Comparison of ENCODE assay signal across 8 cellular contexts in the genomic region with DNA sequence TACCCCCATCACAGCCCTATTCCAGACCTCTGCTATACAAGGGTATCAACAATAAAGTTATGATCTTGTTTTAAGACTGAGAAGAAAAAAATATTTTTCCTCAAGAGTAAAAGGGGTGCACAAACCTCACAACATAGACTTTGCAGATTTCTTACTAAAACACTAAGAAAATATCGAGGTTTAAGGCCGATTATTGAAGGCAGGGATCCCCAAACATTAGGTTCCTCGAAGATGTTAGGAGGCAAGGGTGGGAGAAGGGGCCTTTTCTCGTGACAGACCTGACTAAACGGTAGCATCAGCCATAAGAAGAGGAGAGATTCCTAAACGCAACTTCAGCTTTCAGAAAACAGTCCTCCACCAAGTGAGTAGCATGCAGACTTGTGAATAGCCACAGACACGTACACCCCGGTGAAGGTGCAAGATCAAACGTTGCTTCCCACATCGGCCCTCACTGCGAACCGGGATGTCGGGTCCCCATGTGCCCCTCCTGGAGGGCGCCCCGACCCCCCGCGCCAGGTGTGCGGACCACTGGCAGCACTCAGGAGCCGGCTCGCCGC. TPM values are rescaled to one million over a fixed set of nuclear protein-coding genes. Genes with fewer than 3 reads are reported as not detected.
DNase-seq lines count a peak whose midpoint lies in the region; ATAC-seq, FAIRE-seq and TF ChIP-seq lines count a peak whose summit lies in the region.

No MANE protein-coding gene starts in this region.

- intact Hi-C loops in breast epithelium (cut with DNase I; ENCODE audit: low total_unique reads): no loop called here

- POLR2A ChIA-PET in A549 (lab: Yijun Ruan, JAX) (interaction anchor here (1.0 to 1.2 kb wide), 2 partner anchors 39 to 233 kb away, joined by 3 read pairs; no protein-coding TSS in a partner anchor), RWPE1 (lab: Yijun Ruan, JAX; ENCODE audit: low non-redundant PET) (no interaction called here)

- H3K27ac ChIP-seq in A549 (peak overlapping the region; percentile 92 to 95), RWPE1 (peak overlapping the region; percentile 86), breast epithelium (peak overlapping the region; percentile 87 to 92)

- no peak for FAIRE-seq in A549 (lab: Jason Lieb, UNC)

- peak overlapping the region; percentile 72 for H3K4me3 Mint-ChIP-seq in stimulated activated effector memory CD8-positive, alpha-beta T cell treated with anti-CD3 and anti-CD28 coated beads, Interleukin-12 subunit alpha, Interleukin-12 subunit beta, amount 100 ng/mL, for 72 hours

- no peaks in the 10 kb centered on the region for H3K36me3 Mint-ChIP-seq in stimulated activated effector memory CD8-positive, alpha-beta T cell treated with anti-CD3 and anti-CD28 coated beads, Interleukin-12 subunit alpha, Interleukin-12 subunit beta, amount 100 ng/mL, for 72 hours

- no peak for TF ChIP-seq RAD21 in A549 (conservative IDR thresholded peaks at IDR 0.05 in 1 of 2, IDR thresholded peaks at IDR 0.05 in 1 of 2)

- TF ChIP-seq POLR2A in A549 (IDR thresholded peaks at IDR 0.05; ENCODE audit: low read length) (no peak), breast epithelium (IDR thresholded peaks at IDR 0.05) (no peak)

- DNase-seq in A549 (ENCODE audit: low read depth in 1 of 2, low spot score in 1 of 2) (peak in 1 of 2 experiments; percentile 14), GF-D8 (lab: John Stamatoyannopoulos, UW) (peak; percentile 33), RWPE1 (ENCODE audit: low spot score) (peak; percentile 20), breast epithelium (ENCODE audit: low spot score in 2 of 2) (no peak), kidney glomerular epithelial cell (lab: John Stamatoyannopoulos, UW) (peak; percentile 30), NCI-H1048 (lab: John Stamatoyannopoulos, UW) (no peak)
- peak in 1 of 2 donors; percentile 71 for DNase-seq in stimulated activated effector memory CD8-positive, alpha-beta T cell treated with anti-CD3 and anti-CD28 coated beads, Interleukin-12 subunit alpha, Interleukin-12 subunit beta, amount 100 ng/mL, for 72 hours (ENCODE audit: low spot score in 2 of 2)

- H3K4me2 ChIP-seq in A549: peak overlapping the region; percentile 77

- TF ChIP-seq CTCF in A549 (IDR thresholded peaks at IDR 0.05): no peak
- no peak for TF ChIP-seq CTCF in RWPE1 (conservative IDR thresholded peaks at IDR 0.05; ENCODE audit: low read depth)
- TF ChIP-seq CTCF in breast epithelium (IDR thresholded peaks at IDR 0.05): no peak

- H3K4me3 ChIP-seq in A549: peak overlapping the region; percentile 96
- H3K4me3 ChIP-seq in breast epithelium: peak overlapping the region; percentile 71 to 80 (median 80)

- H3K27ac Mint-ChIP-seq in stimulated activated effector memory CD8-positive, alpha-beta T cell treated with anti-CD3 and anti-CD28 coated beads, Interleukin-12 subunit alpha, Interleukin-12 subunit beta, amount 100 ng/mL, for 72 hours: peak overlapping the region; percentile 82

- CTCF ChIA-PET in A549 (lab: Yijun Ruan, JAX): no interaction called here
- CTCF ChIA-PET in RWPE1 (lab: Yijun Ruan, JAX): no interaction called here

- peaks cover 32% of the 10 kb centered on the region for H3K4me1 Mint-ChIP-seq in stimulated activated effector memory CD8-positive, alpha-beta T cell treated with anti-CD3 and anti-CD28 coated beads, Interleukin-12 subunit alpha, Interleukin-12 subunit beta, amount 100 ng/mL, for 72 hours

- ATAC-seq in A549 (peak in 1 of 2 experiments; percentile 11; a peak in 2 of 6 replicates), HG03103 (IDR thresholded peaks at IDR 0.05; ENCODE audit: low read depth, unreplicated experiment) (peak; percentile 19)
- peak; percentile 63 for ATAC-seq in stimulated activated effector memory CD8-positive, alpha-beta T cell treated with anti-CD3 and anti-CD28 coated beads, Interleukin-12 subunit alpha, Interleukin-12 subunit beta, amount 100 ng/mL, for 72 hours

- no peaks in the 10 kb centered on the region for H3K36me3 ChIP-seq in breast epithelium

- no peaks in the 10 kb centered on the region for H3K9me3 Mint-ChIP-seq in stimulated activated effector memory CD8-positive, alpha-beta T cell treated with anti-CD3 and anti-CD28 coated beads, Interleukin-12 subunit alpha, Interleukin-12 subunit beta, amount 100 ng/mL, for 72 hours

- WGBS in A549 (ENCODE audit: missing lambda C conversion rate): 2% methylated on average over 11 of the region's 21 CpGs

- H3K4me1 ChIP-seq in A549: peaks cover 12% of the 10 kb centered on the region; the same call in 1 of the 3 replicates
- H3K4me1 ChIP-seq in breast epithelium: no peaks in the 10 kb centered on the region

- no peak for TF ChIP-seq EP300 in A549 (IDR thresholded peaks at IDR 0.05)

- no peaks in the 10 kb centered on the region for H3K9me3 ChIP-seq in A549
- H3K9me3 ChIP-seq in breast epithelium: no peaks in the 10 kb centered on the region

- H3K27me3 ChIP-seq in breast epithelium: no peaks in the 10 kb centered on the region

TF ChIP-seq in A549, 52 proteins besides CTCF, POLR2A, EP300 and RAD21:
- TF ChIP-seq BCL3 (IDR thresholded peaks at IDR 0.05) (no peak), HES2 (IDR thresholded peaks at IDR 0.05) (no peak), ZSCAN20 (CRISPR knock-in tag; IDR thresholded peaks at IDR 0.05) (no peak), RCOR1 (IDR thresholded peaks at IDR 0.05; ENCODE audit: low read depth, low read length) (no peak), EHMT2 (IDR thresholded peaks at IDR 0.05; ENCODE audit: low read depth) (no peak), RNF2 (IDR thresholded peaks at IDR 0.05; ENCODE audit: borderline replicate concordance, low read depth) (no peak), TFCP2L1 (CRISPR knock-in tag; IDR thresholded peaks at IDR 0.05) (no peak), JUNB (IDR thresholded peaks at IDR 0.05) (no peak), PBX3 (IDR thresholded peaks at IDR 0.05) (no peak), BHLHE40 (IDR thresholded peaks at IDR 0.05; ENCODE audit: low read depth, low read length) (no peak), TP53 (CRISPR knock-in tag; IDR thresholded peaks at IDR 0.05) (no peak), ESRRA (IDR thresholded peaks at IDR 0.05; ENCODE audit: borderline replicate concordance, low read length) (no peak), NPAS2 (CRISPR knock-in tag; IDR thresholded peaks at IDR 0.05; ENCODE audit: borderline replicate concordance) (no peak), RARB (CRISPR knock-in tag; IDR thresholded peaks at IDR 0.05) (no peak)

RNA-seq across cellular contexts. Expression of gene PIAS2, which starts 0.7 kb away (rescaled TPM):
- 6.7 and 8.1 TPM in 2 replicates for polyA plus RNA-seq in A549 (2011; rRNA removed)
- polyA plus RNA-seq in A549 (2012; cell fraction: cytosol; rRNA removed): 4.3 and 5.8 TPM in 2 replicates
- polyA plus RNA-seq in A549 (2012; cell fraction: nucleus; rRNA removed): 2.0 and 2.5 TPM in 2 replicates
- 6.6 to 7.0 TPM (median 6.8 TPM) in 3 replicates for polyA plus RNA-seq in A549 (2017; fragmentation: RNase III; extraction: RNeasy Plus Mini Kit Qiagen cat#74134 plus additional on column Dnase treatment)
- 7.2 and 11.9 TPM in 2 replicates for polyA minus RNA-seq in A549 (2011; rRNA and poly(A)+ RNA removed)
- 10 to 100 TPM; 28.2 to 37.0 (median 30.6) TPM for total RNA-seq in breast epithelium

RNA-seq across cellular contexts. Expression of gene KATNAL2, which starts 0.8 kb away (rescaled TPM):
- polyA plus RNA-seq in A549 (2011; rRNA removed) (3.1 and 5.4 TPM in 2 replicates), A549 (2017; fragmentation: RNase III; extraction: RNeasy Plus Mini Kit Qiagen cat#74134 plus additional on column Dnase treatment) (4.0 to 4.2 TPM (median 4.0 TPM) in 3 replicates)
- 1.6 and 2.0 TPM in 2 replicates for polyA plus RNA-seq in A549 (2012; cell fraction: cytosol; rRNA removed)
- polyA plus RNA-seq in A549 (2012; cell fraction: nucleus; rRNA removed): 3.2 and 5.8 TPM in 2 replicates
- polyA minus RNA-seq in A549 (2011; rRNA and poly(A)+ RNA removed): 1.0 and 1.9 TPM in 2 replicates
- 10 to 100 TPM in 1 of 3 donors, 1 to 10 TPM in 2; 8.2 to 16.8 (median 9.1) TPM for total RNA-seq in breast epithelium

Comparison
In these comparisons a context has a peak if more than half of its experiments do, and no peak if none do; other contexts are left out.
1. DNase-seq: peak in GF-D8 (single experiment), RWPE1 (single experiment) and kidney glomerular epithelial cell (single experiment); none in breast epithelium (0 of 2) and NCI-H1048 (single experiment).
2. Peak in every context shown above with its lines, with median percentiles within 50 percentile points of each other: H3K27ac ChIP-seq.